ENCODE assay signal across 29 cellular contexts in genomic region chr18:57836557-57836956, GRCh38. TPM values are rescaled to one million over a fixed set of nuclear protein-coding genes. Genes with fewer than 3 reads are reported as not detected.
DNase-seq lines count a peak whose midpoint lies in the region; ATAC-seq and TF ChIP-seq lines count a peak whose summit lies in the region.
"Had no signal": no experiment of that assay in that cellular context is flagged by ENCODE, and none has a peak within 500 bp of the region (broad histone marks: within the 10 kb centered on the region; RNA-seq: fewer than 3 reads in every experiment).

No MANE protein-coding gene starts in this region.

- H3K9ac ChIP-seq in OCI-LY3 (ENCODE audit: low read length), result peak overlapping the region; percentile 18; the same call in 1 of the 2 replicates

- H4K20me1 ChIP-seq in OCI-LY3 (ENCODE audit: insufficient read depth, low read length), result no peaks in the 10 kb centered on the region

- no peak for ATAC-seq in activated naive CD8-positive, alpha-beta T cell treated with anti-CD3 and anti-CD28 coated beads, Interleukin-2, amount 50 U/mL, for 24 hours
- ATAC-seq in HG02973 (IDR thresholded peaks at IDR 0.05; ENCODE audit: unreplicated experiment), result no peak
- ATAC-seq in GM18511 (IDR thresholded peaks at IDR 0.05; ENCODE audit: unreplicated experiment), result no peak
- ATAC-seq: stimulated activated effector memory CD8-positive, alpha-beta T cell treated with anti-CD3 and anti-CD28 coated beads, Interleukin-12 subunit alpha, Interleukin-12 subunit beta, amount 100 ng/mL, for 72 hours; upper lobe of right lung had no signal

- H3K27ac ChIP-seq in OCI-LY3 (ENCODE audit: low read length) (peak overlapping the region; percentile 5; the same call in 1 of the 2 replicates), sigmoid colon (no peak overlapping the region), breast epithelium (no peak overlapping the region)
- H3K27ac ChIP-seq: 22Rv1, coronary artery, left ventricle myocardium inferior, SJCRH30, suprapubic skin, upper lobe of right lung had no signal

- H3K36me3 ChIP-seq in OCI-LY3 (replicated peaks; ENCODE audit: low read depth, low read length) (no peaks in the 10 kb centered on the region), sigmoid colon (no peaks in the 10 kb centered on the region), breast epithelium (no peaks in the 10 kb centered on the region)
- H3K36me3 ChIP-seq: left ventricle myocardium inferior, SJCRH30, suprapubic skin, upper lobe of right lung had no signal

- no peak overlapping the region; the same call in 1 of the 2 replicates for H3K4me2 ChIP-seq in OCI-LY3 (ENCODE audit: low read length)

- no peak for TF ChIP-seq EP300 in sigmoid colon (IDR thresholded peaks at IDR 0.05)

- peaks cover 5% of the 10 kb centered on the region for H3K9me3 Mint-ChIP-seq in activated naive CD8-positive, alpha-beta T cell (ENCODE audit: low read depth)
- peaks cover 4% of the 10 kb centered on the region for H3K9me3 Mint-ChIP-seq in activated naive CD8-positive, alpha-beta T cell treated with anti-CD3 and anti-CD28 coated beads, Interleukin-2, amount 50 U/mL, for 24 hours

- no peaks in the 10 kb centered on the region for H3K79me2 ChIP-seq in OCI-LY3 (ENCODE audit: low read length)

- H3K4me3 ChIP-seq in OCI-LY3 (ENCODE audit: low read length), result no peak overlapping the region
- no peak overlapping the region for H3K4me3 ChIP-seq in sigmoid colon
- H3K4me3 ChIP-seq in breast epithelium, result no peak overlapping the region
- H3K4me3 ChIP-seq: coronary artery, left ventricle myocardium inferior, SJCRH30, suprapubic skin, upper lobe of right lung had no signal

- DNase-seq in activated naive CD8-positive, alpha-beta T cell treated with anti-CD3 and anti-CD28 coated beads, Interleukin-2, amount 50 U/mL, for 24 hours, result no peak
- DNase-seq in myocyte (ENCODE audit: low read depth), result peak; percentile 87
- no peak for DNase-seq in sigmoid colon
- DNase-seq in breast epithelium (ENCODE audit: low spot score in 2 of 2), result no peak
- DNase-seq: activated CD4-positive, alpha-beta T cell treated with anti-CD3 and anti-CD28 coated beads, Interleukin-2, amount 10 ng/mL, durations not matched to agents 7 days and 5 days; activated effector memory CD4-positive, alpha-beta T cell treated with anti-CD3 and anti-CD28 coated beads, Interleukin-2, amount 50 U/mL, for 16 hours; activated naive CD8-positive, alpha-beta T cell treated with anti-CD3 and anti-CD28 coated beads, Interleukin-2, amount 10 ng/mL, durations not matched to agents 7 days and 5 days; activated T-cell treated with anti-CD3 and anti-CD28 coated beads, Interleukin-2, amount 50 U/mL, for 24 hours; effector CD8-positive, alpha-beta T cell; GOT3; head of caudate nucleus; HFFc6; left ventricle myocardium inferior; NCI-H1048; NCI-H187; NCI-H526; SJCRH30; stimulated activated CD4-positive, alpha-beta T cell treated with anti-CD3 and anti-CD28 coated beads, Interleukin-15, amount 100 ng/mL, for 24 hours; SW 1271; T-helper 9 cell; upper lobe of right lung had no signal

- no peak overlapping the region for H3K4me3 Mint-ChIP-seq in activated naive CD8-positive, alpha-beta T cell
- no peak overlapping the region for H3K4me3 Mint-ChIP-seq in activated naive CD8-positive, alpha-beta T cell treated with anti-CD3 and anti-CD28 coated beads, Interleukin-2, amount 50 U/mL, for 24 hours
- H3K4me3 Mint-ChIP-seq: activated CD4-positive, alpha-beta T cell treated with anti-CD3 and anti-CD28 coated beads, Interleukin-2, amount 10 ng/mL, durations not matched to agents 7 days and 5 days; activated naive CD8-positive, alpha-beta T cell treated with anti-CD3 and anti-CD28 coated beads, Interleukin-2, amount 10 ng/mL, durations not matched to agents 7 days and 5 days; activated T-cell treated with anti-CD3 and anti-CD28 coated beads, Interleukin-2, amount 50 U/mL, for 24 hours; HFFc6; stimulated activated effector memory CD8-positive, alpha-beta T cell treated with anti-CD3 and anti-CD28 coated beads, Interleukin-12 subunit alpha, Interleukin-12 subunit beta, amount 100 ng/mL, for 72 hours had no signal

- peaks cover 8% of the 10 kb centered on the region for H3K27me3 Mint-ChIP-seq in activated naive CD8-positive, alpha-beta T cell
- peaks cover 13% of the 10 kb centered on the region for H3K27me3 Mint-ChIP-seq in activated naive CD8-positive, alpha-beta T cell treated with anti-CD3 and anti-CD28 coated beads, Interleukin-2, amount 50 U/mL, for 24 hours
- H3K27me3 Mint-ChIP-seq: activated naive CD8-positive, alpha-beta T cell treated with anti-CD3 and anti-CD28 coated beads, Interleukin-2, amount 10 ng/mL, durations not matched to agents 7 days and 5 days had no signal

- WGBS in sigmoid colon, 2 donors, result 94 to 98% methylated on average over 3 of the region's 3 CpGs

- no peak overlapping the region for H2AFZ ChIP-seq in OCI-LY3 (ENCODE audit: low read depth, low read length)

- TF ChIP-seq CTCF in OCI-LY3 (IDR thresholded peaks at IDR 0.05; ENCODE audit: low read depth, low read length) (no peak), sigmoid colon (IDR thresholded peaks at IDR 0.05) (no peak), breast epithelium (IDR thresholded peaks at IDR 0.05) (no peak)

- H3K36me3 Mint-ChIP-seq in activated naive CD8-positive, alpha-beta T cell, result peaks cover 3% of the 10 kb centered on the region
- H3K36me3 Mint-ChIP-seq in activated naive CD8-positive, alpha-beta T cell treated with anti-CD3 and anti-CD28 coated beads, Interleukin-2, amount 50 U/mL, for 24 hours (ENCODE audit: low read depth), result peaks cover 1% of the 10 kb centered on the region
- H3K36me3 Mint-ChIP-seq: stimulated activated effector memory CD8-positive, alpha-beta T cell treated with anti-CD3 and anti-CD28 coated beads, Interleukin-12 subunit alpha, Interleukin-12 subunit beta, amount 100 ng/mL, for 72 hours had no signal

- TF ChIP-seq POLR2A in sigmoid colon (IDR thresholded peaks at IDR 0.05) (no peak), breast epithelium (IDR thresholded peaks at IDR 0.05) (no peak)

- H3K9me3 ChIP-seq in OCI-LY3 (ENCODE audit: insufficient read depth, low read length) (no peaks in the 10 kb centered on the region), sigmoid colon (no peaks in the 10 kb centered on the region), breast epithelium (no peaks in the 10 kb centered on the region)
- H3K9me3 ChIP-seq: SJCRH30, suprapubic skin, upper lobe of right lung had no signal

- H3K27me3 ChIP-seq in OCI-LY3 (ENCODE audit: low read depth, low read length) (peaks cover 4% of the 10 kb centered on the region; the same call in 1 of the 2 replicates), sigmoid colon (no peaks in the 10 kb centered on the region), breast epithelium (no peaks in the 10 kb centered on the region)
- H3K27me3 ChIP-seq: SJCRH30, suprapubic skin, upper lobe of right lung had no signal

- intact Hi-C loops in sigmoid colon (cut with DNase I) (no loop called here), breast epithelium (cut with DNase I; ENCODE audit: low total_unique reads) (no loop called here)

- peaks cover 86% of the 10 kb centered on the region for H3K4me1 ChIP-seq in OCI-LY3 (ENCODE audit: low read length)
- peaks cover 0 to 12% (median 3%) of the 10 kb centered on the region in 4 donors for H3K4me1 ChIP-seq in sigmoid colon
- H3K4me1 ChIP-seq in breast epithelium, result no peaks in the 10 kb centered on the region
- H3K4me1 ChIP-seq: left ventricle myocardium inferior, suprapubic skin, upper lobe of right lung had no signal

- peak overlapping the region; percentile 55 for H3K27ac Mint-ChIP-seq in activated naive CD8-positive, alpha-beta T cell
- H3K27ac Mint-ChIP-seq in activated naive CD8-positive, alpha-beta T cell treated with anti-CD3 and anti-CD28 coated beads, Interleukin-2, amount 50 U/mL, for 24 hours, result no peak overlapping the region
- H3K27ac Mint-ChIP-seq: activated naive CD8-positive, alpha-beta T cell treated with anti-CD3 and anti-CD28 coated beads, Interleukin-2, amount 10 ng/mL, durations not matched to agents 7 days and 5 days; activated T-cell treated with anti-CD3 and anti-CD28 coated beads, Interleukin-2, amount 50 U/mL, for 24 hours; stimulated activated effector memory CD8-positive, alpha-beta T cell treated with anti-CD3 and anti-CD28 coated beads, Interleukin-12 subunit alpha, Interleukin-12 subunit beta, amount 100 ng/mL, for 72 hours had no signal

- H3K4me1 Mint-ChIP-seq in activated naive CD8-positive, alpha-beta T cell (ENCODE audit: low read depth), result peaks cover 38% of the 10 kb centered on the region
- peaks cover 66% of the 10 kb centered on the region for H3K4me1 Mint-ChIP-seq in activated naive CD8-positive, alpha-beta T cell treated with anti-CD3 and anti-CD28 coated beads, Interleukin-2, amount 50 U/mL, for 24 hours

RNA-seq across cellular contexts. Expression of gene ATP8B1, which starts 33.4 kb away (rescaled TPM):
- total RNA-seq in myocyte (3.9 and 7.2 TPM in 2 replicates), sigmoid colon (10 to 100 TPM in 2 of 4 donors, 1 to 10 TPM in 2; 8.1 to 18.0 (median 11.6) TPM), breast epithelium (10 to 100 TPM in 2 of 3 donors, 1 to 10 TPM in 1; 5.1 to 45.1 (median 41.3) TPM)
- 6.7 TPM for polyA plus RNA-seq in myocyte (2012)
- 10 to 100 TPM; 24.0 to 94.1 (median 24.3) TPM for polyA plus RNA-seq in sigmoid colon
- total RNA-seq: activated CD4-positive, alpha-beta T cell treated with anti-CD3 and anti-CD28 coated beads, Interleukin-2, amount 10 ng/mL, durations not matched to agents 7 days and 5 days; SJCRH30 had no signal
